In genomic region chr4:89308161-89308500, GRCh38 we compare ENCODE assay signal across 1 cellular context.
TF ChIP-seq lines count a peak whose summit lies in the region.

No MANE protein-coding gene starts in this region.

TF ChIP-seq in GM23338, 12 proteins besides CTCF, POLR2A, EP300 and RAD21 (continued from another document):
- TF ChIP-seq EZH2phosphoT487 (IDR thresholded peaks at IDR 0.05; ENCODE audit: unreplicated experiment) (no peak), ZNF114 (CRISPR knock-in tag; IDR thresholded peaks at IDR 0.05) (no peak), STAT1 (IDR thresholded peaks at IDR 0.05; ENCODE audit: unreplicated experiment) (no peak)
